In genomic region chr21:38621132-38621531, GRCh38 we compare ENCODE assay signal across 1 cellular context.
TF ChIP-seq lines count a peak whose summit lies in the region.

No MANE protein-coding gene starts in this region.

TF ChIP-seq in GM23338, 12 proteins besides CTCF, POLR2A, EP300 and RAD21 (continued from another document):
- no peak for TF ChIP-seq REST (IDR thresholded peaks at IDR 0.05; ENCODE audit: unreplicated experiment)
- TF ChIP-seq ZNF114 (CRISPR knock-in tag; IDR thresholded peaks at IDR 0.05), result no peak
- TF ChIP-seq ETS1 (IDR thresholded peaks at IDR 0.05), result no peak
- TF ChIP-seq POLR2AphosphoS5 (IDR thresholded peaks at IDR 0.05; ENCODE audit: low read depth), result no peak
- TF ChIP-seq NANOG (IDR thresholded peaks at IDR 0.05; ENCODE audit: borderline replicate concordance), result no peak
- no peak for TF ChIP-seq EZH2phosphoT487 (IDR thresholded peaks at IDR 0.05; ENCODE audit: unreplicated experiment)
- no peak for TF ChIP-seq JUNB (IDR thresholded peaks at IDR 0.05; ENCODE audit: unreplicated experiment)
- no peak for TF ChIP-seq ZNF462 (CRISPR knock-in tag; IDR thresholded peaks at IDR 0.05)
- TF ChIP-seq EZH2 (IDR thresholded peaks at IDR 0.05; ENCODE audit: low read depth, unreplicated experiment), result no peak
- no peak for TF ChIP-seq CREB1 (CRISPR knock-in tag; IDR thresholded peaks at IDR 0.05; ENCODE audit: low read depth)
- no peak for TF ChIP-seq STAT1 (IDR thresholded peaks at IDR 0.05; ENCODE audit: unreplicated experiment)
TF ChIP-seq in GM23338: peak in this region for 0.
